Comparison of ENCODE assay signal across 17 cellular contexts in the genomic region with DNA sequence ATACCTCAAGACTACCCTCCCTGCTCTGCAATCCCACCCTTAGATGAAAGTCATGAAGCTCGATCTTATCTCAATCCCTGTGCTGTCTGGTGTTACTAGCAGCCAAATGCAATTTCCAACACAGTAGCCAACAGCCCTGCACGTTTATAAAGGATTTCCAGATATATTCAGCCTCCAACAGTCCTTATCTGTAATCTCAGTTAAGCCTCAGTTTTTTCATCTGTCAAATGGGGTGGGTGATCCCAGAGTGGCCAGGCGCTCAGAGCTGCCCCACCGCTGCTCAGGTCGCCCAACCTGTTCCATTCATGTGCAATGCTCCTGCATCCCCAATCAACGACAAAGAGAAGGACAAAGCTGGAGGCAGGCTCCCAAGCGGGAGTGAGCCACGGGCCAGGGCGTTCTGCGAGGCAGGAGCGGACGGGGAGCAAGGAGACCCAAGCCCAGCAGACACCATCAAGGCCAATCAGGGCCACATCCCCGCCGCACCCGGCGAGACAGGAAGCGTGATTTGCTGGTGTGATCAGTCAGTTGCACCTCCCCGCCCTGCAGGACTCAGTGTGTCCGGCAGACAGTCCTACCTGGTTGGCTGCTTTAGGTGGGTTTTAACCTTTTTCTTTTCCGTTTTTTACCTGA.
"Had no signal": no experiment of that assay in that cellular context is flagged by ENCODE, and none has a peak within 500 bp of the region (broad histone marks: within the 10 kb centered on the region; RNA-seq: fewer than 3 reads in every experiment).

No MANE protein-coding gene starts in this region.

- H3K9me3 ChIP-seq: left lung, ovary, upper lobe of left lung had no signal

- FAIRE-seq: endometrium, small intestine had no signal

- H3K27me3 Mint-ChIP-seq: activated B cell treated with CpG ODN at 0.5 μM for 24 hours; activated CD4-positive, alpha-beta T cell treated with anti-CD3 and anti-CD28 coated beads, Interleukin-2, amount 10 ng/mL, durations not matched to agents 24 days and 14 days; activated naive CD4-positive, alpha-beta T cell treated with anti-CD3 and anti-CD28 coated beads, Interleukin-2, amount 50 U/mL, for 24 hours; brain; stimulated activated naive B cell treated with anti-CD40 and anti-IgM and Interleukin-4, amounts not matched to agents 10 μg/mL and 1 μg/mL and 100 μg/mL, for 72 hours had no signal

- H3K27me3 ChIP-seq: left lung, ovary, upper lobe of left lung had no signal

- ATAC-seq: esophagus mucosa; SK-N-SH treated with all-trans-retinoic acid at 6 μM for 48 hours; stimulated activated naive B cell treated with anti-CD40 and anti-IgM and Interleukin-4, amounts not matched to agents 10 μg/mL and 1 μg/mL and 100 μg/mL, for 72 hours had no signal

- H3K4me3 Mint-ChIP-seq: activated B cell treated with CpG ODN at 0.5 μM for 24 hours; activated CD4-positive, alpha-beta T cell treated with anti-CD3 and anti-CD28 coated beads, Interleukin-2, amount 10 ng/mL, durations not matched to agents 24 days and 14 days; activated naive CD4-positive, alpha-beta T cell treated with anti-CD3 and anti-CD28 coated beads, Interleukin-2, amount 50 U/mL, for 24 hours; brain; stimulated activated naive B cell treated with anti-CD40 and anti-IgM and Interleukin-4, amounts not matched to agents 10 μg/mL and 1 μg/mL and 100 μg/mL, for 72 hours; T-helper 1 cell treated with Interleukin-12 subunit alpha and Interleukin-12 subunit beta and Interleukin-4 antibody, amounts not matched to agents 30 μg/mL and 1 μg/mL, for 36 hours had no signal

- H3K9me3 Mint-ChIP-seq: activated B cell treated with CpG ODN at 0.5 μM for 24 hours; activated CD4-positive, alpha-beta T cell treated with anti-CD3 and anti-CD28 coated beads, Interleukin-2, amount 10 ng/mL, durations not matched to agents 24 days and 14 days; activated naive CD4-positive, alpha-beta T cell treated with anti-CD3 and anti-CD28 coated beads, Interleukin-2, amount 50 U/mL, for 24 hours; T-helper 1 cell treated with Interleukin-12 subunit alpha and Interleukin-12 subunit beta and Interleukin-4 antibody, amounts not matched to agents 30 μg/mL and 1 μg/mL, for 36 hours had no signal

- H3K4me3 ChIP-seq: left lung, ovary, upper lobe of left lung had no signal

- H3K36me3 ChIP-seq: ovary had no signal

- DNase-seq: activated B cell treated with CpG ODN at 0.5 μM for 24 hours; activated CD4-positive, alpha-beta T cell treated with anti-CD3 and anti-CD28 coated beads, Interleukin-2, amount 10 ng/mL, durations not matched to agents 24 days and 14 days; activated effector memory CD4-positive, alpha-beta T cell treated with Interleukin-2 at 50 U/mL for 16 hours; cerebellar nuclear complex; ovary; retina; small intestine; stimulated activated CD4-positive, alpha-beta T cell treated with anti-CD3 and anti-CD28 coated beads, Interleukin-1b, Interleukin-23, amount 100 ng/mL, for 48 hours; stimulated activated naive B cell treated with anti-CD40 and anti-IgM and Interleukin-4, amounts not matched to agents 10 μg/mL and 1 μg/mL and 100 μg/mL, for 72 hours had no signal

- H3K27ac Mint-ChIP-seq: activated B cell treated with CpG ODN at 0.5 μM for 24 hours; activated CD4-positive, alpha-beta T cell treated with anti-CD3 and anti-CD28 coated beads, Interleukin-2, amount 10 ng/mL, durations not matched to agents 24 days and 14 days; activated naive CD4-positive, alpha-beta T cell treated with anti-CD3 and anti-CD28 coated beads, Interleukin-2, amount 50 U/mL, for 24 hours; brain; stimulated activated naive B cell treated with anti-CD40 and anti-IgM and Interleukin-4, amounts not matched to agents 10 μg/mL and 1 μg/mL and 100 μg/mL, for 72 hours; T-helper 1 cell treated with Interleukin-12 subunit alpha and Interleukin-12 subunit beta and Interleukin-4 antibody, amounts not matched to agents 30 μg/mL and 1 μg/mL, for 36 hours had no signal

- H3K4me1 Mint-ChIP-seq: activated B cell treated with CpG ODN at 0.5 μM for 24 hours had no signal

- H3K27ac ChIP-seq: left lung, ovary, upper lobe of left lung had no signal
